1 cellular context compared by ENCODE assay signal in genomic region chr2:216405588-216405987, GRCh38.
TF ChIP-seq lines count a peak whose summit lies in the region.

No MANE protein-coding gene starts in this region.

TF ChIP-seq in H1, 55 proteins besides CTCF, POLR2A, EP300 and RAD21:
- TF ChIP-seq HDAC2 (IDR thresholded peaks at IDR 0.05; ENCODE audit: borderline replicate concordance in 1 of 2, low read depth in 2 of 2, low read length in 2 of 2) (no peak), EZH2 (IDR thresholded peaks at IDR 0.05; ENCODE audit: low read depth, low read length, severe bottlenecking) (no peak), TBP (IDR thresholded peaks at IDR 0.05; ENCODE audit: low read depth, low read length) (no peak), SIRT6 (IDR thresholded peaks at IDR 0.05; ENCODE audit: low read length) (no peak), SIN3A (conservative IDR thresholded peaks at IDR 0.05 in 1 of 2, IDR thresholded peaks at IDR 0.05 in 1 of 2; ENCODE audit: low read depth in 1 of 2, low read length in 2 of 2) (no peak)
